ENCODE assay signal across 8 cellular contexts in the genomic region with DNA sequence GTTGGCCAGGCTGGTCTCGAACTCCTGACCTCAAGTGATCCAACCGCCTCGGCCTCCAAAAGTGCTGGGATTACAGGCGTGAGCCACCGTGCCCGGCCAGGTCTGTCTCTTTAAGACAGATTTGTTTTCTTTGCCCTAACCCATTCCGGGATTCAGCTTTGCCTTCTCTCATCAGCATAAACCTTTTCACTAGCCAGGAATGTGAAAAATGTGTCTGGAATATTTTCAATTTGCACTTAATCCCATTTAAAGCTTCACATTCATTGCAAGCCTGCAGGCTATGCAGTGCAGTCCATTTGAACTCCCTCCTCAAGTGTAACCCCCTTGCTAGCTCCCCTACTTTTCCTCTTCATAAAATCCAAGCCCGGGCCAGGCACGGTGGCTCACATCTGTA.
DNase-seq lines count a peak whose midpoint lies in the region; ATAC-seq and TF ChIP-seq lines count a peak whose summit lies in the region.

No MANE protein-coding gene starts in this region.

- no peak for DNase-seq in activated T-cell treated with anti-CD3 and anti-CD28 coated beads, Interleukin-2, amount 50 U/mL, for 24 hours
- DNase-seq in activated T-cell treated with anti-CD3 and anti-CD28 coated beads, Interleukin-2, amount 50 U/mL, for 1 hour: no peak
- no peak for DNase-seq in SK-N-MC (ENCODE audit: low read depth, low spot score)
- peak; percentile 25 for DNase-seq in fibroblast of pulmonary artery (ENCODE audit: low read depth)
- DNase-seq in stimulated activated naive CD8-positive, alpha-beta T cell treated with anti-CD3 and anti-CD28 coated beads, Interleukin-15, amount 100 ng/mL, for 72 hours: no peak
- no peak for DNase-seq in NCI-H748 (lab: John Stamatoyannopoulos, UW; ENCODE audit: unreplicated experiment)
- DNase-seq in DMS114 treated with DMSO at 0.1 percent for 48 hours (lab: John Stamatoyannopoulos, UW; ENCODE audit: unreplicated experiment): no peak

- H3K27me3 Mint-ChIP-seq in activated T-cell treated with anti-CD3 and anti-CD28 coated beads, Interleukin-2, amount 50 U/mL, for 24 hours: no peaks in the 10 kb centered on the region
- H3K27me3 Mint-ChIP-seq in stimulated activated naive CD8-positive, alpha-beta T cell treated with anti-CD3 and anti-CD28 coated beads, Interleukin-15, amount 100 ng/mL, for 72 hours: peaks cover 12% of the 10 kb centered on the region

- no peak overlapping the region for H3K9ac ChIP-seq in SK-N-MC (ENCODE audit: insufficient read length)

- no peaks in the 10 kb centered on the region for H3K9me3 ChIP-seq in SK-N-MC (ENCODE audit: low read depth, low read length)

- no peak for TF ChIP-seq CTCF in fibroblast of pulmonary artery (IDR thresholded peaks at IDR 0.05; ENCODE audit: low read length, missing control alignments)

- H3K4me1 Mint-ChIP-seq in activated T-cell treated with anti-CD3 and anti-CD28 coated beads, Interleukin-2, amount 50 U/mL, for 24 hours (ENCODE audit: low read depth): peaks cover 18% of the 10 kb centered on the region
- H3K4me1 Mint-ChIP-seq in stimulated activated naive CD8-positive, alpha-beta T cell treated with anti-CD3 and anti-CD28 coated beads, Interleukin-15, amount 100 ng/mL, for 72 hours: peaks cover 28% of the 10 kb centered on the region

- no peaks in the 10 kb centered on the region for H3K9me3 Mint-ChIP-seq in activated T-cell treated with anti-CD3 and anti-CD28 coated beads, Interleukin-2, amount 50 U/mL, for 24 hours
- no peaks in the 10 kb centered on the region for H3K9me3 Mint-ChIP-seq in stimulated activated naive CD8-positive, alpha-beta T cell treated with anti-CD3 and anti-CD28 coated beads, Interleukin-15, amount 100 ng/mL, for 72 hours

- H3K36me3 Mint-ChIP-seq in activated T-cell treated with anti-CD3 and anti-CD28 coated beads, Interleukin-2, amount 50 U/mL, for 24 hours (ENCODE audit: low read depth): peaks cover 7% of the 10 kb centered on the region

- no peaks in the 10 kb centered on the region for H3K36me3 ChIP-seq in SK-N-MC (ENCODE audit: insufficient read depth, low read length)

- peak overlapping the region; percentile 56 for H3K4me3 ChIP-seq in SK-N-MC
- H3K4me3 ChIP-seq in fibroblast of pulmonary artery (replicated peaks; ENCODE audit: low read depth, low read length): no peak overlapping the region

- ATAC-seq in stimulated activated naive CD8-positive, alpha-beta T cell treated with anti-CD3 and anti-CD28 coated beads, Interleukin-15, amount 100 ng/mL, for 72 hours: no peak
- no peak for ATAC-seq in HG03432 (IDR thresholded peaks at IDR 0.05; ENCODE audit: unreplicated experiment)

- H3K4me3 Mint-ChIP-seq in activated T-cell treated with anti-CD3 and anti-CD28 coated beads, Interleukin-2, amount 50 U/mL, for 24 hours: peak overlapping the region; percentile 89
- H3K4me3 Mint-ChIP-seq in stimulated activated naive CD8-positive, alpha-beta T cell treated with anti-CD3 and anti-CD28 coated beads, Interleukin-15, amount 100 ng/mL, for 72 hours: peak overlapping the region; percentile 92 to 94

- peak overlapping the region; percentile 88 for H3K27ac Mint-ChIP-seq in activated T-cell treated with anti-CD3 and anti-CD28 coated beads, Interleukin-2, amount 50 U/mL, for 24 hours
- peak overlapping the region; percentile 55 to 62 for H3K27ac Mint-ChIP-seq in stimulated activated naive CD8-positive, alpha-beta T cell treated with anti-CD3 and anti-CD28 coated beads, Interleukin-15, amount 100 ng/mL, for 72 hours

- H3K27ac ChIP-seq in SK-N-MC: no peak overlapping the region
